ENCODE assay signal across 8 cellular contexts in the genomic region with DNA sequence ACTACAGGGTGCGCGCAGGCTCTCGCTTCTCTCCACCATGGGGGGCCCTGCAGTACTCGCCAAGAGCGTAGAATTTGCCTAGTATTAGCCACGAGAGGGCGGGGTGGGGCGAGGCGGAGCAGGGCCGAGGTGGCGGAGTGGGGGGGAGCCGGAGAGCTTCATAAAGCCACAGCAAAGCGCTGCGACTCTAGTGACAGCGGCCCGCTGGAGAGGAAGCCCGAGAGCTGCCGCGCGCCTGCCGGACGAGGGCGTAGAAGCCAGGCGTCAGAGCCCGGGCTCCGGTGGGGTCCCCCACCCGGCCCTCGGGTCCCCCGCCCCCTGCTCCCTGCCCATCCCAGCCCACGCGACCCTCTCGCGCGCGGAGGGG. TPM values are rescaled to one million over a fixed set of nuclear protein-coding genes. Genes with fewer than 3 reads are reported as not detected.
DNase-seq lines count a peak whose midpoint lies in the region; ATAC-seq, FAIRE-seq and TF ChIP-seq lines count a peak whose summit lies in the region.

A gene with protein sequence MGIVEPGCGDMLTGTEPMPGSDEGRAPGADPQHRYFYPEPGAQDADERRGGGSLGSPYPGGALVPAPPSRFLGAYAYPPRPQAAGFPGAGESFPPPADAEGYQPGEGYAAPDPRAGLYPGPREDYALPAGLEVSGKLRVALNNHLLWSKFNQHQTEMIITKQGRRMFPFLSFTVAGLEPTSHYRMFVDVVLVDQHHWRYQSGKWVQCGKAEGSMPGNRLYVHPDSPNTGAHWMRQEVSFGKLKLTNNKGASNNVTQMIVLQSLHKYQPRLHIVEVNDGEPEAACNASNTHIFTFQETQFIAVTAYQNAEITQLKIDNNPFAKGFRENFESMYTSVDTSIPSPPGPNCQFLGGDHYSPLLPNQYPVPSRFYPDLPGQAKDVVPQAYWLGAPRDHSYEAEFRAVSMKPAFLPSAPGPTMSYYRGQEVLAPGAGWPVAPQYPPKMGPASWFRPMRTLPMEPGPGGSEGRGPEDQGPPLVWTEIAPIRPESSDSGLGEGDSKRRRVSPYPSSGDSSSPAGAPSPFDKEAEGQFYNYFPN (plus strand): TSS at position 190 of the 367 bp plus-strand sequence. CDS start 219 bp downstream, outside the sequence.

- H3K4me3 Mint-ChIP-seq in neural crest cell, result peak within 1 kb of the TSS; percentile 72

- H3K4me3 ChIP-seq in endothelial cell of umbilical vein (replicated peaks in 1 of 3; ENCODE audit: insufficient read depth in 1 of 3, low read depth in 1 of 3, low read length in 3 of 3) (peak within 1 kb of the TSS in 2 of 3 experiments; percentile 13 to 24), thoracic aorta (peak within 1 kb of the TSS; percentile 67)

- H3K27me3 Mint-ChIP-seq in neural crest cell (ENCODE audit: low read depth), result peaks cover 84% of the 10 kb centered on the region

- no peaks in the 10 kb centered on the region for H3K36me3 Mint-ChIP-seq in neural crest cell (ENCODE audit: low read depth)

- POLR2A ChIA-PET in endothelial cell of umbilical vein (lab: Charles Lee), result no interaction called here

- H3K27me3 ChIP-seq in endothelial cell of umbilical vein (ENCODE audit: control insufficient read depth in 2 of 2, insufficient read depth in 2 of 2, low read length in 2 of 2), result peaks cover 37 to 38% of the 10 kb centered on the region in 2 experiments
- peaks cover 7% of the 10 kb centered on the region for H3K27me3 ChIP-seq in thoracic aorta (replicated peaks; ENCODE audit: insufficient read depth)

- no peak within 1 kb of the TSS for H3K27ac ChIP-seq in endothelial cell of umbilical vein (ENCODE audit: insufficient read depth, low read depth, low read length)
- H3K27ac ChIP-seq in thoracic aorta, result no peak within 1 kb of the TSS

- no peaks in the 10 kb centered on the region for H4K20me1 ChIP-seq in endothelial cell of umbilical vein (replicated peaks; ENCODE audit: control insufficient read depth, extremely low read depth, insufficient read depth, low read length)

- H2AFZ ChIP-seq in endothelial cell of umbilical vein (ENCODE audit: low read depth, low read length), result peak within 1 kb of the TSS; percentile 46

- BruUV-seq in endothelial cell of umbilical vein (replicated peaks; lab: Mats Ljungman, UMichigan), result no TSS peak

- no peaks in the 10 kb centered on the region for H3K9me3 Mint-ChIP-seq in neural crest cell

- peak; percentile 46 for ATAC-seq in HG03103 (IDR thresholded peaks at IDR 0.05; ENCODE audit: low read depth, unreplicated experiment)
- no peak for ATAC-seq in thoracic aorta (ENCODE audit: insufficient number of reproducible peaks, low FRiP score, low read depth)

- H3K4me2 ChIP-seq in endothelial cell of umbilical vein (ENCODE audit: insufficient read depth, low read length), result peak within 1 kb of the TSS; percentile 28

- TF ChIP-seq POLR2A in GM18526 (IDR thresholded peaks at IDR 0.05; ENCODE audit: extremely low read depth, insufficient read length), result peak; percentile 94
- no peak for TF ChIP-seq POLR2A in endothelial cell of umbilical vein (IDR thresholded peaks at IDR 0.05; ENCODE audit: low read depth, low read length)

- H3K4me1 Mint-ChIP-seq in neural crest cell, result peaks cover 4% of the 10 kb centered on the region

- DNase-seq in 8988T (peak; percentile 76), NCI-H526 (lab: John Stamatoyannopoulos, UW) (peak; percentile 18 to 87), endothelial cell of umbilical vein (ENCODE audit: low read depth, low spot score) (peak; percentile 25), neural crest cell (ENCODE audit: low read depth, low spot score) (peak; percentile 77), thoracic aorta (ENCODE audit: low spot score) (no peak)
- DNase-seq in activated CD8-positive, alpha-beta memory T cell treated with anti-CD3 and anti-CD28 coated beads for 1 hour (ENCODE audit: extremely low read depth in 1 of 2, low read depth in 1 of 2), result peak; percentile 83 to 84

- no peaks in the 10 kb centered on the region for H3K36me3 ChIP-seq in endothelial cell of umbilical vein (ENCODE audit: control insufficient read depth in 2 of 2, extremely low read depth in 1 of 2, insufficient read depth in 2 of 2, low read length in 2 of 2)
- no peaks in the 10 kb centered on the region for H3K36me3 ChIP-seq in thoracic aorta

- CTCF ChIA-PET in endothelial cell of umbilical vein (lab: Charles Lee), result interaction anchor here (0.8 to 0.9 kb wide), 3 partner anchors 13 to 57 kb away, joined by 3 to 4 read pairs (median 3); no protein-coding TSS in a partner anchor

- no peak within 1 kb of the TSS for H3K9ac ChIP-seq in endothelial cell of umbilical vein (replicated peaks; ENCODE audit: extremely low read depth, insufficient read depth, low read length)

- H3K9me1 ChIP-seq in endothelial cell of umbilical vein (replicated peaks; ENCODE audit: control insufficient read depth, extremely low read depth, insufficient read depth, low read length), result no peaks in the 10 kb centered on the region

- intact Hi-C loops in endothelial cell of umbilical vein (cut with micrococcal nuclease), result no loop called here

- H3K79me2 ChIP-seq in endothelial cell of umbilical vein (ENCODE audit: control insufficient read depth, insufficient read depth, low read length), result no peaks in the 10 kb centered on the region

- dilution Hi-C loops in endothelial cell of umbilical vein (cut with MboI; ENCODE audit: extremely low pct_ligation_motif_present, low sequenced_read_pairs), result no loop called here

- no peak within 1 kb of the TSS for H3K27ac Mint-ChIP-seq in neural crest cell (ENCODE audit: unreplicated experiment)

- TF ChIP-seq CTCF in endothelial cell of umbilical vein (IDR thresholded peaks at IDR 0.05; ENCODE audit: extremely low read depth in 1 of 2, insufficient read depth in 1 of 2, low read depth in 1 of 2, low read length in 2 of 2), result peak in 1 of 2 donors; percentile 36
- peak; percentile 43 for TF ChIP-seq CTCF in neural crest cell (conservative IDR thresholded peaks at IDR 0.05)
- no peak for TF ChIP-seq CTCF in thoracic aorta (IDR thresholded peaks at IDR 0.05)

- no peak for FAIRE-seq in endothelial cell of umbilical vein (lab: Jason Lieb, UNC)

- no peaks in the 10 kb centered on the region for H3K4me1 ChIP-seq in endothelial cell of umbilical vein (ENCODE audit: control insufficient read depth, extremely low read depth, insufficient read depth, low read length)
- H3K4me1 ChIP-seq in thoracic aorta (ENCODE audit: control insufficient read depth in 1 of 2, low read depth in 2 of 2), result peaks cover 10 to 15% of the 10 kb centered on the region in 2 donors

- H3K9me3 ChIP-seq in endothelial cell of umbilical vein (replicated peaks; ENCODE audit: control insufficient read depth, insufficient read depth, low read length) (no peaks in the 10 kb centered on the region), thoracic aorta (no peaks in the 10 kb centered on the region)

TF ChIP-seq in endothelial cell of umbilical vein, 7 proteins besides CTCF, POLR2A, EP300 and RAD21:
- TF ChIP-seq EZH2 (IDR thresholded peaks at IDR 0.05; ENCODE audit: borderline replicate concordance, low read depth, low read length, severe bottlenecking), result no peak
- no peak for TF ChIP-seq MAX (IDR thresholded peaks at IDR 0.05; ENCODE audit: insufficient read depth, insufficient read length)
- TF ChIP-seq MYC (IDR thresholded peaks at IDR 0.05; ENCODE audit: low read depth, low read length), result no peak
- TF ChIP-seq POLR2AphosphoS5 (IDR thresholded peaks at IDR 0.05; ENCODE audit: insufficient read depth, low read depth, low read length), result no peak
- no peak for TF ChIP-seq GATA2 (IDR thresholded peaks at IDR 0.05; ENCODE audit: insufficient read depth, insufficient read length, low read depth, low read length)
- TF ChIP-seq JUN (IDR thresholded peaks at IDR 0.05; ENCODE audit: borderline replicate concordance, insufficient read depth, insufficient read length, low read depth), result no peak
- no peak for TF ChIP-seq FOS (IDR thresholded peaks at IDR 0.05; ENCODE audit: borderline replicate concordance, insufficient read depth, low read length)

RNA-seq across cellular contexts. Expression of the gene that starts here (rescaled TPM):
- not detected in 2 replicates for total RNA-seq in endothelial cell of umbilical vein
- polyA plus RNA-seq in endothelial cell of umbilical vein, result not detected in 2 replicates
- not detected in 2 replicates for polyA plus RNA-seq in endothelial cell of umbilical vein (2011; cell fraction: cytosol; rRNA removed)
- polyA plus RNA-seq in endothelial cell of umbilical vein (2011; cell fraction: nucleus; rRNA removed), result not detected in 2 replicates
- polyA plus RNA-seq in endothelial cell of umbilical vein (2012), result not detected in 2 replicates
- not detected in 2 replicates for polyA minus RNA-seq in endothelial cell of umbilical vein
- not detected for polyA minus RNA-seq in endothelial cell of umbilical vein (2011; cell fraction: cytosol; rRNA and poly(A)+ RNA removed)
- polyA minus RNA-seq in endothelial cell of umbilical vein (2011; cell fraction: nucleus; rRNA and poly(A)+ RNA removed), result not detected in 2 replicates
- not detected in 2 replicates for total RNA-seq in neural crest cell
- 1 to 10 TPM in 1 of 2 donors, not detected in 1; 1.8 TPM for total RNA-seq in thoracic aorta

Comparison
In these comparisons a context has a peak if more than half of its experiments do, and no peak if none do; other contexts are left out.
1. Peak in DNase-seq, H3K4me3 ChIP-seq and H3K4me2 ChIP-seq in endothelial cell of umbilical vein; RNA of the gene not detected or under 1 TPM.
2. Peak in DNase-seq in neural crest cell; RNA of the gene not detected or under 1 TPM.